25 cellular contexts compared by ENCODE assay signal in genomic region chr2:193843675-193844074, GRCh38.
DNase-seq lines count a peak whose midpoint lies in the region; ATAC-seq, FAIRE-seq and TF ChIP-seq lines count a peak whose summit lies in the region.
"Had no signal": no experiment of that assay in that cellular context is flagged by ENCODE, and none has a peak within 500 bp of the region (broad histone marks: within the 10 kb centered on the region; RNA-seq: fewer than 3 reads in every experiment).

No MANE protein-coding gene starts in this region.

- no peaks in the 10 kb centered on the region for H3K4me1 Mint-ChIP-seq in CD8-positive, alpha-beta T cell (ENCODE audit: low read depth)
- H3K4me1 Mint-ChIP-seq: CD4-positive, CD25-positive, alpha-beta regulatory T cell had no signal

- ATAC-seq in GM19395 (IDR thresholded peaks at IDR 0.05; ENCODE audit: unreplicated experiment), result peak; percentile 52
- peak; percentile 68 for ATAC-seq in HG03432 (IDR thresholded peaks at IDR 0.05; ENCODE audit: unreplicated experiment)
- ATAC-seq in GM18907 (IDR thresholded peaks at IDR 0.05; ENCODE audit: unreplicated experiment), result no peak
- no peak for ATAC-seq in GM19035 (IDR thresholded peaks at IDR 0.05; ENCODE audit: unreplicated experiment)
- no peak for ATAC-seq in CD8-positive, alpha-beta T cell
- ATAC-seq: HCT116, HepG2, K562, Panc1 had no signal

- no peaks in the 10 kb centered on the region for H3K27me3 Mint-ChIP-seq in CD8-positive, alpha-beta T cell (ENCODE audit: low read depth)
- H3K27me3 Mint-ChIP-seq: CD4-positive, CD25-positive, alpha-beta regulatory T cell had no signal

- TF ChIP-seq CTCF in CD8-positive, alpha-beta T cell (IDR thresholded peaks at IDR 0.05), result no peak

- no peak overlapping the region for H3K27ac ChIP-seq in CD8-positive, alpha-beta T cell (ENCODE audit: low read depth, low read length)

- intact Hi-C loops in CD8-positive, alpha-beta T cell (cut with DNase I, micrococcal nuclease), result no loop called here

- no peak for FAIRE-seq in GM12891 (lab: Jason Lieb, UNC)
- FAIRE-seq: A204.1, HepG2, K562 had no signal

- no peak overlapping the region for H3K4me3 ChIP-seq in CD8-positive, alpha-beta T cell (ENCODE audit: low read depth, low read length)
- H3K4me3 ChIP-seq: K562 had no signal

- TF ChIP-seq POLR2A in GM12891 (IDR thresholded peaks at IDR 0.05; ENCODE audit: low read depth, low read length), result no peak

- no peaks in the 10 kb centered on the region for H3K36me3 Mint-ChIP-seq in CD8-positive, alpha-beta T cell
- H3K36me3 Mint-ChIP-seq: CD4-positive, CD25-positive, alpha-beta regulatory T cell had no signal

- H3K4me3 Mint-ChIP-seq in CD8-positive, alpha-beta T cell, result no peak overlapping the region
- H3K4me3 Mint-ChIP-seq: CD4-positive, CD25-positive, alpha-beta regulatory T cell had no signal

- H3K27ac Mint-ChIP-seq in CD8-positive, alpha-beta T cell, result no peak overlapping the region
- H3K27ac Mint-ChIP-seq: CD4-positive, CD25-positive, alpha-beta regulatory T cell had no signal

- CTCF ChIA-PET in CD8-positive, alpha-beta T cell (lab: Charles Lee), result no interaction called here

- no peaks in the 10 kb centered on the region for H3K27me3 ChIP-seq in CD8-positive, alpha-beta T cell (ENCODE audit: insufficient read depth, low read length)
- H3K27me3 ChIP-seq: BE2C had no signal

- H3K4me1 ChIP-seq in CD8-positive, alpha-beta T cell (ENCODE audit: insufficient read depth, low read length), result no peaks in the 10 kb centered on the region
- H3K4me1 ChIP-seq: BE2C, Caco-2 had no signal

- H3K9me3 ChIP-seq in CD8-positive, alpha-beta T cell (ENCODE audit: low read length), result no peaks in the 10 kb centered on the region
- H3K9me3 ChIP-seq: BE2C, Caco-2 had no signal

- no peaks in the 10 kb centered on the region for H3K36me3 ChIP-seq in CD8-positive, alpha-beta T cell (ENCODE audit: insufficient read depth, low read length)
- H3K36me3 ChIP-seq: BE2C had no signal

- peaks cover 2% of the 10 kb centered on the region for H3K9me3 Mint-ChIP-seq in CD8-positive, alpha-beta T cell

- POLR2A ChIA-PET in CD8-positive, alpha-beta T cell (lab: Charles Lee), result no interaction called here

- no peak for DNase-seq in GM12891 (ENCODE audit: insufficient read length, low spot score)
- peak; percentile 4 for DNase-seq in dedifferentiated amniotic fluid mesenchymal stem cell (ENCODE audit: extremely low spot score)
- no peak for DNase-seq in islet precursor cell
- no peak for DNase-seq in CD8-positive, alpha-beta T cell
- DNase-seq: BE2C; Caco-2; CD4-positive, CD25-positive, alpha-beta regulatory T cell; DMS 273 treated with DMSO at 0.1 percent for 48 hours; DMS79 treated with DMSO at 0.1 percent for 48 hours; GOT3; MM.1S; NCI-H1048; NCI-H1436; NCI-H187 treated with DMSO at 0.1 percent for 48 hours; NCI-H2107; NCI-H69 had no signal

TF ChIP-seq in GM12891, 5 proteins besides CTCF, POLR2A, EP300 and RAD21:
- TF ChIP-seq POLR2AphosphoS5 (IDR thresholded peaks at IDR 0.05; ENCODE audit: low read depth, low read length), result no peak
- peak; percentile 19; the same call in 1 of the 2 replicates for TF ChIP-seq SPI1 (IDR thresholded peaks at IDR 0.05; ENCODE audit: low read depth, low read length)

Comparison
In these comparisons a context has a peak if more than half of its experiments do, and no peak if none do; other contexts are left out.
1. ATAC-seq: peak in GM19395 (single experiment) and HG03432 (single experiment); none in GM18907 (single experiment), GM19035 (single experiment) and CD8-positive, alpha-beta T cell (single experiment).